12 cellular contexts compared by ENCODE assay signal in genomic region chr4:136713140-136713539, GRCh38.
DNase-seq lines count a peak whose midpoint lies in the region; ATAC-seq and TF ChIP-seq lines count a peak whose summit lies in the region.
"Had no signal": no experiment of that assay in that cellular context is flagged by ENCODE, and none has a peak within 500 bp of the region (broad histone marks: within the 10 kb centered on the region; RNA-seq: fewer than 3 reads in every experiment).

No MANE protein-coding gene starts in this region.

- peak; percentile 74 for ATAC-seq in GM21786 (IDR thresholded peaks at IDR 0.05; ENCODE audit: unreplicated experiment)
- peak; percentile 37; the same call in 1 of the 2 replicates for ATAC-seq in PC-3
- ATAC-seq: activated CD4-positive, alpha-beta T cell treated with anti-CD3 and anti-CD28 coated beads for 36 hours; activated naive CD8-positive, alpha-beta T cell treated with anti-CD3 and anti-CD28 coated beads, Interleukin-2, amount 50 U/mL, for 24 hours; foreskin keratinocyte had no signal

- H3K36me3 Mint-ChIP-seq in T-helper 2 cell treated with Interferon-gamma antibody and Interleukin-4, amounts not matched to agents 5 μg/mL and 100 μg/mL, for 36 hours (ENCODE audit: low read depth): no peaks in the 10 kb centered on the region
- no peaks in the 10 kb centered on the region for H3K36me3 Mint-ChIP-seq in activated T-helper 1 cell treated with anti-CD3 and anti-CD28 coated beads, Interleukin-12 subunit alpha, Interleukin-12 subunit beta, Interleukin-2, Interleukin-4 antibody, amounts not matched to agents 30 ng/mL and 10 ng/mL and 1 ng/mL, durations not matched to agents 14 hours and 24 hours and 36 hours (ENCODE audit: low read depth)

- POLR2A ChIA-PET in PC-3 (lab: Charles Lee; ENCODE audit: unreplicated experiment): no interaction called here

- H3K4me2 ChIP-seq in PC-3 (ENCODE audit: low read length): no peak overlapping the region

- CTCF ChIA-PET in PC-3 (lab: Charles Lee): interaction anchor here (0.9 to 1.5 kb wide), 3 partner anchors 146 to 151 kb away, joined by 3 to 8 read pairs (median 3); no protein-coding TSS in a partner anchor

- H3K4me1 ChIP-seq in PC-3 (ENCODE audit: insufficient read depth, low read length) (no peaks in the 10 kb centered on the region), sigmoid colon (peaks cover 0 to 23% (median 6%) of the 10 kb centered on the region in 4 donors)
- H3K4me1 ChIP-seq: foreskin keratinocyte had no signal

- WGBS in sigmoid colon, 2 donors: 22 to 71% methylated on average over 1 of the region's 1 CpG

- H3K4me3 ChIP-seq in PC-3 (ENCODE audit: low read length) (no peak overlapping the region), epithelial cell of proximal tubule (ENCODE audit: low read depth, low read length) (no peak overlapping the region), sigmoid colon (no peak overlapping the region)

- intact Hi-C loops in PC-3 (cut with micrococcal nuclease): loop anchor here (5.0 kb wide), 1 partner anchor 149 kb away; no protein-coding TSS in a partner anchor
- intact Hi-C loops in activated T-helper 1 cell treated with anti-CD3 and anti-CD28 coated beads, Interleukin-12 subunit alpha, Interleukin-12 subunit beta, Interleukin-2, Interleukin-4 antibody, amounts not matched to agents 30 ng/mL and 10 ng/mL and 1 ng/mL, durations not matched to agents 14 hours and 24 hours and 36 hours (cut with micrococcal nuclease): no loop called here
- intact Hi-C loops in sigmoid colon (cut with DNase I): no loop called here

- H3K9me3 ChIP-seq in PC-3 (ENCODE audit: low read length): no peaks in the 10 kb centered on the region
- H3K9me3 ChIP-seq in sigmoid colon: no peaks in the 10 kb centered on the region

- no peaks in the 10 kb centered on the region for H3K4me1 Mint-ChIP-seq in T-helper 2 cell treated with Interferon-gamma antibody and Interleukin-4, amounts not matched to agents 5 μg/mL and 100 μg/mL, for 36 hours (ENCODE audit: low read depth)
- no peaks in the 10 kb centered on the region for H3K4me1 Mint-ChIP-seq in activated T-helper 1 cell treated with anti-CD3 and anti-CD28 coated beads, Interleukin-12 subunit alpha, Interleukin-12 subunit beta, Interleukin-2, Interleukin-4 antibody, amounts not matched to agents 30 ng/mL and 10 ng/mL and 1 ng/mL, durations not matched to agents 14 hours and 24 hours and 36 hours (ENCODE audit: low read depth)
- H3K4me1 Mint-ChIP-seq: activated CD4-positive, alpha-beta T cell treated with anti-CD3 and anti-CD28 coated beads for 36 hours; activated naive CD8-positive, alpha-beta T cell treated with anti-CD3 and anti-CD28 coated beads, Interleukin-2, amount 50 U/mL, for 24 hours had no signal

- DNase-seq in A172 (ENCODE audit: low spot score): peak; percentile 37
- DNase-seq in PC-3: peak; percentile 19
- peak; percentile 10 for DNase-seq in epithelial cell of proximal tubule (ENCODE audit: low read depth)
- no peak for DNase-seq in T-helper 2 cell treated with Interferon-gamma antibody and Interleukin-4, amounts not matched to agents 5 μg/mL and 100 μg/mL, for 36 hours (ENCODE audit: low spot score)
- DNase-seq in activated T-helper 1 cell treated with anti-CD3 and anti-CD28 coated beads, Interleukin-12 subunit alpha, Interleukin-12 subunit beta, Interleukin-2, Interleukin-4 antibody, amounts not matched to agents 30 ng/mL and 10 ng/mL and 1 ng/mL, durations not matched to agents 14 hours and 24 hours and 36 hours (ENCODE audit: low spot score): no peak
- no peak for DNase-seq in middle frontal gyrus (ENCODE audit: extremely low spot score, low spot score)
- DNase-seq in sigmoid colon: no peak
- DNase-seq: activated CD4-positive, alpha-beta T cell treated with anti-CD3 and anti-CD28 coated beads for 36 hours; activated naive CD8-positive, alpha-beta T cell treated with anti-CD3 and anti-CD28 coated beads, Interleukin-2, amount 50 U/mL, for 24 hours; KG1 had no signal

- no peaks in the 10 kb centered on the region for H3K27me3 Mint-ChIP-seq in T-helper 2 cell treated with Interferon-gamma antibody and Interleukin-4, amounts not matched to agents 5 μg/mL and 100 μg/mL, for 36 hours (ENCODE audit: low read depth)
- H3K27me3 Mint-ChIP-seq in activated T-helper 1 cell treated with anti-CD3 and anti-CD28 coated beads, Interleukin-12 subunit alpha, Interleukin-12 subunit beta, Interleukin-2, Interleukin-4 antibody, amounts not matched to agents 30 ng/mL and 10 ng/mL and 1 ng/mL, durations not matched to agents 14 hours and 24 hours and 36 hours (ENCODE audit: insufficient read depth): no peaks in the 10 kb centered on the region
- H3K27me3 Mint-ChIP-seq: activated CD4-positive, alpha-beta T cell treated with anti-CD3 and anti-CD28 coated beads for 36 hours; activated naive CD8-positive, alpha-beta T cell treated with anti-CD3 and anti-CD28 coated beads, Interleukin-2, amount 50 U/mL, for 24 hours had no signal

- H3K9me3 Mint-ChIP-seq in T-helper 2 cell treated with Interferon-gamma antibody and Interleukin-4, amounts not matched to agents 5 μg/mL and 100 μg/mL, for 36 hours: peaks cover 12% of the 10 kb centered on the region
- H3K9me3 Mint-ChIP-seq in activated T-helper 1 cell treated with anti-CD3 and anti-CD28 coated beads, Interleukin-12 subunit alpha, Interleukin-12 subunit beta, Interleukin-2, Interleukin-4 antibody, amounts not matched to agents 30 ng/mL and 10 ng/mL and 1 ng/mL, durations not matched to agents 14 hours and 24 hours and 36 hours: peaks cover 5% of the 10 kb centered on the region

- no peaks in the 10 kb centered on the region for H3K36me3 ChIP-seq in PC-3 (ENCODE audit: low read depth, low read length)
- no peaks in the 10 kb centered on the region for H3K36me3 ChIP-seq in sigmoid colon

- no peak for TF ChIP-seq EP300 in sigmoid colon (IDR thresholded peaks at IDR 0.05)

- no peak overlapping the region for H3K27ac ChIP-seq in PC-3 (ENCODE audit: low read length)
- H3K27ac ChIP-seq in sigmoid colon: no peak overlapping the region
- H3K27ac ChIP-seq: foreskin keratinocyte had no signal

- TF ChIP-seq CTCF in PC-3 (conservative IDR thresholded peaks at IDR 0.05; ENCODE audit: low read depth, low read length) (no peak; the same call in 1 of the 2 replicates), epithelial cell of proximal tubule (conservative IDR thresholded peaks at IDR 0.05; ENCODE audit: low read depth, low read length) (peak; percentile 48), sigmoid colon (IDR thresholded peaks at IDR 0.05) (no peak)

- BruUV-seq in PC-3 (replicated peaks; lab: Mats Ljungman, UMichigan): no TSS peak

- no peak overlapping the region for H3K4me3 Mint-ChIP-seq in T-helper 2 cell treated with Interferon-gamma antibody and Interleukin-4, amounts not matched to agents 5 μg/mL and 100 μg/mL, for 36 hours
- H3K4me3 Mint-ChIP-seq in activated T-helper 1 cell treated with anti-CD3 and anti-CD28 coated beads, Interleukin-12 subunit alpha, Interleukin-12 subunit beta, Interleukin-2, Interleukin-4 antibody, amounts not matched to agents 30 ng/mL and 10 ng/mL and 1 ng/mL, durations not matched to agents 14 hours and 24 hours and 36 hours: no peak overlapping the region
- H3K4me3 Mint-ChIP-seq: activated CD4-positive, alpha-beta T cell treated with anti-CD3 and anti-CD28 coated beads for 36 hours; activated naive CD8-positive, alpha-beta T cell treated with anti-CD3 and anti-CD28 coated beads, Interleukin-2, amount 50 U/mL, for 24 hours had no signal

- no peak overlapping the region for H3K9ac ChIP-seq in PC-3 (ENCODE audit: low read length)

- no peaks in the 10 kb centered on the region for H3F3A ChIP-seq in PC-3 (ENCODE audit: low read length, unreplicated experiment)

- H3K79me2 ChIP-seq in PC-3 (ENCODE audit: low read length): no peaks in the 10 kb centered on the region

- H3K27me3 ChIP-seq in PC-3 (ENCODE audit: low read length) (no peaks in the 10 kb centered on the region), sigmoid colon (no peaks in the 10 kb centered on the region)
- H3K27me3 ChIP-seq: foreskin keratinocyte had no signal

- H2AFZ ChIP-seq in PC-3 (ENCODE audit: low read length): no peak overlapping the region

- no peaks in the 10 kb centered on the region for H4K20me1 ChIP-seq in PC-3 (ENCODE audit: low read length)

- H3K9me2 ChIP-seq in PC-3 (replicated peaks; ENCODE audit: low read length): no peaks in the 10 kb centered on the region

- no peak for TF ChIP-seq POLR2A in sigmoid colon (IDR thresholded peaks at IDR 0.05)

- no peak overlapping the region for H3K27ac Mint-ChIP-seq in T-helper 2 cell treated with Interferon-gamma antibody and Interleukin-4, amounts not matched to agents 5 μg/mL and 100 μg/mL, for 36 hours
- H3K27ac Mint-ChIP-seq in activated T-helper 1 cell treated with anti-CD3 and anti-CD28 coated beads, Interleukin-12 subunit alpha, Interleukin-12 subunit beta, Interleukin-2, Interleukin-4 antibody, amounts not matched to agents 30 ng/mL and 10 ng/mL and 1 ng/mL, durations not matched to agents 14 hours and 24 hours and 36 hours: no peak overlapping the region
- H3K27ac Mint-ChIP-seq: activated CD4-positive, alpha-beta T cell treated with anti-CD3 and anti-CD28 coated beads for 36 hours; activated naive CD8-positive, alpha-beta T cell treated with anti-CD3 and anti-CD28 coated beads, Interleukin-2, amount 50 U/mL, for 24 hours had no signal

Comparison
In these comparisons a context has a peak if more than half of its experiments do, and no peak if none do; other contexts are left out.
1. DNase-seq: peak in A172 (single experiment), PC-3 (single experiment) and epithelial cell of proximal tubule (single experiment); none in T-helper 2 cell treated with Interferon-gamma antibody and Interleukin-4, amounts not matched to agents 5 μg/mL and 100 μg/mL, for 36 hours (single experiment), activated T-helper 1 cell treated with anti-CD3 and anti-CD28 coated beads, Interleukin-12 subunit alpha, Interleukin-12 subunit beta, Interleukin-2, Interleukin-4 antibody, amounts not matched to agents 30 ng/mL and 10 ng/mL and 1 ng/mL, durations not matched to agents 14 hours and 24 hours and 36 hours (single experiment), middle frontal gyrus (single experiment) and sigmoid colon (single experiment).